Comparison of ENCODE assay signal across 8 cellular contexts in the genomic region with DNA sequence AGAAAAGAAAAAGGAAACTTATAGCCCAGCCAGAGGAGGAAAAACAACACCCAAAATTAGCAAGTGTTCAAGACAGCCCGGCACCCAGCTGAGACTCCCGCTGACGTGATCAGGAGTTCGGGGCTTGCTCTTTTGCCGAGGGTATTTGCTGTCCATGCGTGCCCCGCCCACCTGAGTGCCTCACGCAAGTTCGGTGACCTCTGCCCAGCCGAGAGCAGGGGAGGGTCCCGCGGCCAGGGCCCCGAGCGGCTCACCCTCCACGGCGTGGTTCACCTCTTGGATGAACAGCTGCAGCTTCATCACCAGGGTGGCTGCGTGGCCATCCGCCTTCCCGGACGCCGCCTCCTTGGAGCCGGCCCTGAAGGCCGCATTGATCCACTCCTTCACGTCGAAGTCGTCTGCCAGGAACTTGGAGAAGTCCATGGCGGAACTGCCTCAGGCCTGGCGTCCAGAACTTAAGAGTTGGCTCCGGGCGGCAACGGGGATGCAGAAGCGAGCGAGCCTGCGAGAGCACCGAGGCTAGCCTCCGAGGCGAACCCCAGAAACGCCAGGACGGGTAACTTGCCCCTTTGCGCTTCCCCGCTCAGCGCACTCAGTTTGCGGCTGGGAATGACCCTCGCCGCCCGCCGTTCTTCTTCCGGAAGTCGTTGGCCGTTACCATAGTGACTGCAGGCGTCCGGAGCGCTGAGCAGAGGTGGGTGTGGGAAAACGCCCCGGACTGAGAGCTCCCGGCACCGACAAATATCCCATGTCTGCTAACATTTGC. TPM values are rescaled to one million over a fixed set of nuclear protein-coding genes. Genes with fewer than 3 reads are reported as not detected.
A peak's percentile ranks its signal among the peaks of the same experiment; 100 is the strongest.
DNase-seq lines count a peak whose midpoint lies in the region; ATAC-seq, FAIRE-seq and TF ChIP-seq lines count a peak whose summit lies in the region.

Gene COG7, minus strand, starts transcription at position 618 of the 766 bp plus-strand sequence. Its CDS starts 195 bp downstream, at position 423.

- peak within 1 kb of the TSS; percentile 92 for H3K9ac ChIP-seq in astrocyte (ENCODE audit: low read length)

- H3K27ac ChIP-seq in astrocyte (ENCODE audit: low read depth, low read length) = peak within 1 kb of the TSS; percentile 82
- peak within 1 kb of the TSS; percentile 50 for H3K27ac ChIP-seq in right cardiac atrium (ENCODE audit: low read length)
- H3K27ac ChIP-seq in urinary bladder (ENCODE audit: low read depth) = peak within 1 kb of the TSS; percentile 31

- DNase-seq in GM12891 (ENCODE audit: insufficient read length, low spot score) (peak; percentile 87), NCI-H1694 treated with DMSO at 0.1 percent for 48 hours (lab: John Stamatoyannopoulos, UW) (peak; percentile 39), T-helper 9 cell (peak; percentile 74), astrocyte (ENCODE audit: low read depth) (peak; percentile 87), right cardiac atrium (peak; percentile 92 to 96 (median 95)), pulmonary artery endothelial cell (ENCODE audit: low read depth, low spot score) (peak; percentile 57)

- H3K4me1 ChIP-seq in astrocyte (ENCODE audit: insufficient read depth, low read length) (peaks cover 7% of the 10 kb centered on the region), right cardiac atrium (ENCODE audit: control insufficient read depth, insufficient read depth, low read length) (no peaks in the 10 kb centered on the region), urinary bladder (ENCODE audit: insufficient read depth) (peaks cover 3% of the 10 kb centered on the region)

- peak within 1 kb of the TSS; percentile 95 for H2AFZ ChIP-seq in astrocyte (ENCODE audit: low read depth, low read length)

- peak within 1 kb of the TSS; percentile 96 for H3K27ac Mint-ChIP-seq in astrocyte (ENCODE audit: unreplicated experiment)

- H3K9me3 ChIP-seq in astrocyte (ENCODE audit: insufficient read depth, low read depth, low read length) (no peaks in the 10 kb centered on the region), right cardiac atrium (ENCODE audit: control insufficient read depth, low read length) (no peaks in the 10 kb centered on the region)

- peaks cover 43% of the 10 kb centered on the region for H3K79me2 ChIP-seq in astrocyte (ENCODE audit: insufficient read depth, low read length)

- H3K4me3 ChIP-seq in astrocyte (ENCODE audit: insufficient read depth, low read depth, low read length) (peak within 1 kb of the TSS; percentile 91), right cardiac atrium (ENCODE audit: low read length) (peak within 1 kb of the TSS; percentile 77), urinary bladder (ENCODE audit: low read depth, low read length) (peak within 1 kb of the TSS; percentile 80)

- no peak for TF ChIP-seq CTCF in astrocyte (IDR thresholded peaks at IDR 0.05; ENCODE audit: insufficient read depth, low read depth, low read length)

- intact Hi-C loops in right cardiac atrium (cut with DNase I) = no loop called here

- no peak for TF ChIP-seq POLR2A in GM12891 (IDR thresholded peaks at IDR 0.05; ENCODE audit: low read depth, low read length)

- FAIRE-seq in GM12891 (lab: Jason Lieb, UNC) = peak; percentile 93
- peak; percentile 32 for FAIRE-seq in astrocyte (lab: Jason Lieb, UNC)

- H3K36me3 ChIP-seq in astrocyte (ENCODE audit: insufficient read depth, low read length) (no peaks in the 10 kb centered on the region), urinary bladder (ENCODE audit: insufficient read depth) (no peaks in the 10 kb centered on the region)

- under 1% methylated on average over 57 of the region's 57 CpGs for WGBS in right cardiac atrium
- WGBS in urinary bladder = under 1% methylated on average over 57 of the region's 57 CpGs

- H3K27me3 ChIP-seq in astrocyte (ENCODE audit: insufficient read depth, low read length) (no peaks in the 10 kb centered on the region), right cardiac atrium (ENCODE audit: control insufficient read depth, insufficient read depth) (no peaks in the 10 kb centered on the region)

- peaks cover 12% of the 10 kb centered on the region for H4K20me1 ChIP-seq in astrocyte (ENCODE audit: insufficient read depth, low read length)

- H3K4me1 Mint-ChIP-seq in astrocyte (ENCODE audit: low read depth, unreplicated experiment) = peaks cover 5% of the 10 kb centered on the region

- ATAC-seq in HG02798 (IDR thresholded peaks at IDR 0.05; ENCODE audit: poor library complexity, unreplicated experiment) (peak; percentile 91), right cardiac atrium (peak; percentile 97)

- H3K4me3 Mint-ChIP-seq in astrocyte (ENCODE audit: unreplicated experiment) = peak within 1 kb of the TSS; percentile 98

- peak within 1 kb of the TSS; percentile 89 for H3K4me2 ChIP-seq in astrocyte (ENCODE audit: low read length)

- H3K36me3 Mint-ChIP-seq in astrocyte (ENCODE audit: low read depth, unreplicated experiment) = peaks cover 8% of the 10 kb centered on the region

- H3K9me3 Mint-ChIP-seq in astrocyte (ENCODE audit: unreplicated experiment) = no peaks in the 10 kb centered on the region

- no peaks in the 10 kb centered on the region for H3K27me3 Mint-ChIP-seq in astrocyte (ENCODE audit: low read depth, unreplicated experiment)

TF ChIP-seq in GM12891, 5 proteins besides CTCF, POLR2A, EP300 and RAD21:
- TF ChIP-seq SPI1 (IDR thresholded peaks at IDR 0.05; ENCODE audit: low read depth, low read length) = no peak
- TF ChIP-seq PAX5 (IDR thresholded peaks at IDR 0.05; ENCODE audit: insufficient read depth, low read length, severe bottlenecking) = no peak
- TF ChIP-seq TAF1 (IDR thresholded peaks at IDR 0.05; ENCODE audit: low read depth, low read length) = no peak
- 0 out of 2 replicates have a peak, but pooled peaks have one; percentile 33 for TF ChIP-seq POLR2AphosphoS5 (IDR thresholded peaks at IDR 0.05; ENCODE audit: low read depth, low read length)
- no peak for TF ChIP-seq POU2F2 (IDR thresholded peaks at IDR 0.05; ENCODE audit: low read depth, low read length)

RNA-seq across cellular contexts. Expression of gene COG7, which starts in this region (rescaled TPM):
- polyA plus RNA-seq in GM12891 (2012; ENCODE audit: low read depth, missing spikeins) = 8.2 TPM
- total RNA-seq in astrocyte (17.9 and 19.8 TPM in 2 replicates), right cardiac atrium (10 to 100 TPM; 11.7 to 13.8 (median 13.0) TPM), pulmonary artery endothelial cell (10.9 and 13.4 TPM in 2 replicates), urinary bladder (25.6 TPM)
- polyA plus RNA-seq in right cardiac atrium (13.0 TPM), urinary bladder (16.6 TPM)

Comparison
In these comparisons a context has a peak if more than half of its experiments do, and no peak if none do; other contexts are left out.
1. Peak in every context shown above with its lines: DNase-seq, ATAC-seq, H3K4me3 ChIP-seq and H3K27ac ChIP-seq.
2. DNase-seq: peak in every context shown above with its lines; median percentile 95 in right cardiac atrium; 87 in GM12891; 87 in astrocyte; 74 in T-helper 9 cell; 57 in pulmonary artery endothelial cell; 39 in NCI-H1694 treated with DMSO at 0.1 percent for 48 hours.
3. H3K27ac ChIP-seq: peak in every context shown above with its lines; median percentile 82 in astrocyte; 50 in right cardiac atrium; 31 in urinary bladder.